ENCODE assay signal across 12 cellular contexts in the genomic region with DNA sequence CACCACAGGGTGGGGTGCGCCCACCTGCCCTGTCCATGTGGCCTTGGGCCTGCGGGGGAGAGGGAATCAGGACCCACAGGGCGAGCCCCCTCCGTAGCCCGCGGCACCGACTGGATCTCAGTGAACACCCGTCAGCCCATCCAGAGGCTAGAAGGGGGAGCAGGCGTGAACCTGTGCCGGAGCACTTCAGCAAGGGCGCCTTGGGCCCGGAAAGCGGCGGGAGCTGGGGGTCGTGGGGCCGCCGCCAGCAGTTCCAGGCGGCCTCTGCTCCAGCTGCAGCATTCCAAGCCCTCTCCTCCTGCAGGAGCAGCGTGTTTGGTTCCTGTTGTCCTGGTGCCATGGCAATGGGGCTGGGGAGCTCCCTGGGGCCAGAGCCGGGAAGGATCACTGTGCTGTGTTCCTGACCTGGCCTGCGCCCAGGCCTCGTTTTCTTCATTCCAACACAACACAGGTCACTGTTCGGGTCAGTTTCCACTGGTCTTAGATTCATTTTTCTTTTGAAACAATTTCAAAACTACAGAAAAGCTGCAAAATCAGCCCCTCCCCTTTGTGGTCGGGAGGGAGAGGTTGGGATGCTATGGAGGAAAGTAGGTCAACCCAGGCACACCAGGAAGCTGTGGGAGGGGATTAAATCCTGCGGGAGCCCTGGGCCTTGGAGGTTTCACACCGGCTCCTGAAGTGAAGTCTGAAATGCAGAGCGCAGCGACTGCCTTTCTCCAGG. TPM values are rescaled to one million over a fixed set of nuclear protein-coding genes. Genes with fewer than 3 reads are reported as not detected.
A peak's percentile ranks its signal among the peaks of the same experiment; 100 is the strongest.
DNase-seq lines count a peak whose midpoint lies in the region; ATAC-seq and TF ChIP-seq lines count a peak whose summit lies in the region.
"Had no signal": no experiment of that assay in that cellular context is flagged by ENCODE, and none has a peak within 500 bp of the region (broad histone marks: within the 10 kb centered on the region; RNA-seq: fewer than 3 reads in every experiment).

No MANE protein-coding gene starts in this region.

- ATAC-seq in activated CD4-positive, CD25-positive, alpha-beta regulatory T cell treated with anti-CD3 and anti-CD28 coated beads, Interleukin-2, amount 50 U/mL, for 24 hours, result no peak
- ATAC-seq: stimulated activated memory B cell treated with anti-CD40 and anti-IgM and Interleukin-4, amounts not matched to agents 10 μg/mL and 1 μg/mL and 100 μg/mL, for 72 hours had no signal

- H3K4me1 ChIP-seq in adipocyte (ENCODE audit: control insufficient read depth, insufficient read depth, low read length), result peaks cover 42% of the 10 kb centered on the region
- no peaks in the 10 kb centered on the region for H3K4me1 ChIP-seq in prostate gland (replicated peaks)

- no peak for TF ChIP-seq CTCF in AG09319 (IDR thresholded peaks at IDR 0.05; ENCODE audit: low read depth, low read length)
- no peak for TF ChIP-seq CTCF in osteocyte (IDR thresholded peaks at IDR 0.05)
- TF ChIP-seq CTCF in prostate gland (IDR thresholded peaks at IDR 0.05), result no peak

- DNase-seq in AG09319 (ENCODE audit: extremely low read depth, low read depth) (peak; percentile 54), adipocyte (ENCODE audit: low read depth) (peak; percentile 76), glomerular visceral epithelial cell (ENCODE audit: extremely low spot score) (peak; percentile 23), osteocyte (ENCODE audit: extremely low spot score, unreplicated experiment) (peak; percentile 96), prostate gland (ENCODE audit: low spot score) (no peak), NCI-H187 (lab: John Stamatoyannopoulos, UW) (no peak), NCI-H446 (lab: John Stamatoyannopoulos, UW) (no peak)
- DNase-seq: activated gamma-delta T cell treated with Interleukin-2 at 50 U/mL for 16 hours; CD4-positive, CD25-positive, alpha-beta regulatory T cell had no signal

- H3K9me3 ChIP-seq in adipocyte (ENCODE audit: control insufficient read depth, low read length) (no peaks in the 10 kb centered on the region), prostate gland (no peaks in the 10 kb centered on the region)
- H3K9me3 ChIP-seq: SJSA1 had no signal

- H3K4me3 ChIP-seq in adipocyte (ENCODE audit: low read length) (peak overlapping the region; percentile 44), prostate gland (no peak overlapping the region)
- H3K4me3 ChIP-seq: SJSA1 had no signal

- intact Hi-C loops in prostate gland (cut with DNase I), result loop anchor here (10.0 kb wide), 1 partner anchor 476 kb away; no protein-coding TSS in a partner anchor

- H3K27me3 ChIP-seq in adipocyte (replicated peaks; ENCODE audit: control insufficient read depth, insufficient read depth, low read length) (no peaks in the 10 kb centered on the region), prostate gland (replicated peaks; ENCODE audit: insufficient read depth) (no peaks in the 10 kb centered on the region)
- H3K27me3 ChIP-seq: SJSA1 had no signal

- H3K9ac ChIP-seq in adipocyte (ENCODE audit: low read length), result peak overlapping the region; percentile 57

- TF ChIP-seq POLR2A in prostate gland (IDR thresholded peaks at IDR 0.05), result no peak

- H3K36me3 ChIP-seq in adipocyte (ENCODE audit: control insufficient read depth, insufficient read depth, low read length, severe bottlenecking) (peaks cover 21% of the 10 kb centered on the region), prostate gland (no peaks in the 10 kb centered on the region)

- H3K36me3 Mint-ChIP-seq in osteocyte (ENCODE audit: unreplicated experiment), result peaks cover 21% of the 10 kb centered on the region

- H3K4me3 Mint-ChIP-seq in osteocyte (ENCODE audit: unreplicated experiment), result peak overlapping the region; percentile 69
- H3K4me3 Mint-ChIP-seq: CD4-positive, CD25-positive, alpha-beta regulatory T cell; stimulated activated memory B cell treated with anti-CD40 and anti-IgM and Interleukin-4, amounts not matched to agents 10 μg/mL and 1 μg/mL and 100 μg/mL, for 72 hours had no signal

- peak overlapping the region; percentile 98 for H3K27ac Mint-ChIP-seq in osteocyte (ENCODE audit: unreplicated experiment)
- H3K27ac Mint-ChIP-seq: CD4-positive, CD25-positive, alpha-beta regulatory T cell; stimulated activated memory B cell treated with anti-CD40 and anti-IgM and Interleukin-4, amounts not matched to agents 10 μg/mL and 1 μg/mL and 100 μg/mL, for 72 hours had no signal

- H3K27me3 Mint-ChIP-seq in osteocyte (ENCODE audit: unreplicated experiment), result no peaks in the 10 kb centered on the region
- H3K27me3 Mint-ChIP-seq: CD4-positive, CD25-positive, alpha-beta regulatory T cell; stimulated activated memory B cell treated with anti-CD40 and anti-IgM and Interleukin-4, amounts not matched to agents 10 μg/mL and 1 μg/mL and 100 μg/mL, for 72 hours had no signal

- no peaks in the 10 kb centered on the region for H3K9me3 Mint-ChIP-seq in osteocyte (ENCODE audit: unreplicated experiment)
- H3K9me3 Mint-ChIP-seq: CD4-positive, CD25-positive, alpha-beta regulatory T cell; stimulated activated memory B cell treated with anti-CD40 and anti-IgM and Interleukin-4, amounts not matched to agents 10 μg/mL and 1 μg/mL and 100 μg/mL, for 72 hours had no signal

- H3K4me1 Mint-ChIP-seq in osteocyte (ENCODE audit: unreplicated experiment), result peaks cover 82% of the 10 kb centered on the region

- H3K27ac ChIP-seq in prostate gland, result peak overlapping the region in 1 of 2 donors; percentile 13
- H3K27ac ChIP-seq: SJSA1 had no signal

- whole genome bisulfite sequencing in prostate gland, result 57% methylated on average over 28 of the region's 28 CpGs

RNA-seq across cellular contexts. Expression of a gene that starts 18.8 kb away (rescaled TPM):
- total RNA-seq in osteocyte (30.4 and 33.1 TPM in 2 replicates), prostate gland (10 to 100 TPM; 21.4 to 24.8 TPM)

RNA-seq across cellular contexts. Expression of a gene that starts 37.9 kb away (rescaled TPM):
- 0.62 and 1.1 TPM in 2 replicates for total RNA-seq in osteocyte
- total RNA-seq in prostate gland, result 10 to 100 TPM; 23.1 to 56.1 TPM

Comparison
In these comparisons a context has a peak if more than half of its experiments do, and no peak if none do; other contexts are left out.
1. DNase-seq: peak in AG09319 (single experiment), adipocyte (single experiment), glomerular visceral epithelial cell (single experiment) and osteocyte (single experiment); none in prostate gland (single experiment), NCI-H187 (0 of 2) and NCI-H446 (0 of 2).
2. RNA of a gene that starts 37.9 kb away (total RNA-seq): 23.1 to 56.1 TPM in prostate gland; 0.62 to 1.1 TPM in osteocyte; every median in the first group is over 10 times any median in the second.